7 cellular contexts compared by ENCODE assay signal in genomic region chr3:60970850-60971249, GRCh38.
"Had no signal": no experiment of that assay in that cellular context is flagged by ENCODE, and none has a peak within 500 bp of the region (broad histone marks: within the 10 kb centered on the region; RNA-seq: fewer than 3 reads in every experiment).

No MANE protein-coding gene starts in this region.

- FAIRE-seq: GM12878, GM12891, GM12892, GM18507, GM19239 had no signal

- DNase-seq: GDM1, GF-D8 had no signal

- H3K4me3 ChIP-seq: GM12878 had no signal

- ATAC-seq: GM12878 had no signal
